Comparison of ENCODE assay signal across 22 cellular contexts in genomic region chr5:53934126-53934856, GRCh38.
DNase-seq lines count a peak whose midpoint lies in the region; ATAC-seq and TF ChIP-seq lines count a peak whose summit lies in the region.
"Had no signal": no experiment of that assay in that cellular context is flagged by ENCODE, and none has a peak within 500 bp of the region (broad histone marks: within the 10 kb centered on the region; RNA-seq: fewer than 3 reads in every experiment).

No MANE protein-coding gene starts in this region.

- no peaks in the 10 kb centered on the region for H3K9me3 ChIP-seq in IMR-90 (ENCODE audit: control insufficient read depth, insufficient read depth, low read length)
- H3K9me3 ChIP-seq: Caco-2, esophagus muscularis mucosa, mucosa of descending colon, tibial artery had no signal

- H3K27ac ChIP-seq in IMR-90 (ENCODE audit: insufficient read depth, low read length) = no peak overlapping the region
- H3K27ac ChIP-seq: esophagus muscularis mucosa, tibial artery had no signal

- H3K4me1 ChIP-seq in IMR-90 (ENCODE audit: control insufficient read depth, insufficient read depth, low read length) = peaks cover 5% of the 10 kb centered on the region
- H3K4me1 ChIP-seq: Caco-2 had no signal

- no peak overlapping the region for H3K9ac ChIP-seq in IMR-90 (ENCODE audit: low read depth, low read length)

- H3K36me3 ChIP-seq in IMR-90 (ENCODE audit: control insufficient read depth, insufficient read depth, low read length) = no peaks in the 10 kb centered on the region
- H3K36me3 ChIP-seq: esophagus muscularis mucosa, tibial artery had no signal

- H3K9me1 ChIP-seq in IMR-90 (ENCODE audit: insufficient read depth, low read length) = no peaks in the 10 kb centered on the region

- H2BK20ac ChIP-seq in IMR-90 (ENCODE audit: low read depth, low read length) = no peak overlapping the region

- DNase-seq in IMR-90 = peak; percentile 75
- peak; percentile 27 for DNase-seq in amniotic epithelial cell (ENCODE audit: low read depth)
- peak; percentile 68 for DNase-seq in fibroblast of peridontal ligament (ENCODE audit: extremely low read depth)
- no peak for DNase-seq in immature natural killer cell
- no peak for DNase-seq in activated T-cell treated with anti-CD3 and anti-CD28 coated beads, Interleukin-2, amount 50 U/mL, for 4 hours
- DNase-seq in mesenteric fat pad (ENCODE audit: low spot score) = no peak
- DNase-seq: activated CD4-positive, alpha-beta T cell treated with anti-CD3 and anti-CD28 coated beads, Interleukin-2, amount 10 ng/mL, durations not matched to agents 7 days and 5 days; Caco-2; effector CD4-positive, alpha-beta T cell; glutamatergic neuron; mucosa of descending colon; NCI-H748 treated with DMSO at 0.1 percent for 48 hours; Right ventricle myocardium superior; stimulated activated CD4-positive, alpha-beta T cell treated with anti-CD3 and anti-CD28 coated beads, Interleukin-4, amount 100 ng/mL, for 1 hour; tibial artery had no signal

- H2BK120ac ChIP-seq in IMR-90 (ENCODE audit: low read depth, low read length) = no peak overlapping the region

- POLR2A ChIA-PET in IMR-90 (lab: Charles Lee; ENCODE audit: unreplicated experiment) = no interaction called here

- WGBS in IMR-90 (ENCODE audit: extremely low coverage in 2 of 2, insufficient read length in 1 of 2), 2 experiments = no CpG with 5 or more reads among the region's 4 CpGs

- no peaks in the 10 kb centered on the region for H3K4me1 Mint-ChIP-seq in immature natural killer cell
- no peaks in the 10 kb centered on the region for H3K4me1 Mint-ChIP-seq in activated T-cell treated with anti-CD3 and anti-CD28 coated beads, Interleukin-2, amount 50 U/mL, for 4 hours (ENCODE audit: low read depth)
- H3K4me1 Mint-ChIP-seq: activated CD4-positive, alpha-beta T cell treated with anti-CD3 and anti-CD28 coated beads, Interleukin-2, amount 10 ng/mL, durations not matched to agents 7 days and 5 days; B cell; central memory CD8-positive, alpha-beta T cell had no signal

- peak overlapping the region; percentile 57; the same call in 1 of the 2 replicates for H3K4me2 ChIP-seq in IMR-90 (ENCODE audit: low read depth, low read length)

- no peak overlapping the region for H3K4me3 Mint-ChIP-seq in immature natural killer cell
- no peak overlapping the region for H3K4me3 Mint-ChIP-seq in activated T-cell treated with anti-CD3 and anti-CD28 coated beads, Interleukin-2, amount 50 U/mL, for 4 hours
- H3K4me3 Mint-ChIP-seq: activated CD4-positive, alpha-beta T cell treated with anti-CD3 and anti-CD28 coated beads, Interleukin-2, amount 10 ng/mL, durations not matched to agents 7 days and 5 days; B cell; central memory CD8-positive, alpha-beta T cell; stimulated activated naive CD8-positive, alpha-beta T cell treated with anti-CD3 and anti-CD28 coated beads, Interleukin-15, Interleukin-2, amounts not matched to agents 100 ng/mL and 50 ng/mL, for 24 hours; T-helper 1 cell treated with Interleukin-12 subunit alpha and Interleukin-12 subunit beta and Interleukin-4 antibody, amounts not matched to agents 30 μg/mL and 1 μg/mL, for 36 hours had no signal

- ATAC-seq in IMR-90 (ENCODE audit: low read depth) (peak; percentile 72), GM21619 (IDR thresholded peaks at IDR 0.05; ENCODE audit: unreplicated experiment) (no peak)
- ATAC-seq in activated T-cell treated with anti-CD3 and anti-CD28 coated beads, Interleukin-2, amount 50 U/mL, for 4 hours = no peak
- ATAC-seq: left lobe of liver, mucosa of descending colon had no signal

- H2AK5ac ChIP-seq in IMR-90 (ENCODE audit: low read depth, low read length) = no peak overlapping the region

- H4K5ac ChIP-seq in IMR-90 (ENCODE audit: low read depth, low read length) = no peak overlapping the region

- no peak overlapping the region for H3K23ac ChIP-seq in IMR-90 (ENCODE audit: low read depth, low read length)

- H2AK9ac ChIP-seq in IMR-90 (replicated peaks; ENCODE audit: low read depth, low read length, poor library complexity) = no peak overlapping the region

- no peak overlapping the region for H4K8ac ChIP-seq in IMR-90 (ENCODE audit: low read depth in 2 of 2, low read length in 2 of 2)

- peaks cover 6 to 15% (median 13%) of the 10 kb centered on the region in 3 donors for H3K36me3 Mint-ChIP-seq in immature natural killer cell
- peaks cover 11% of the 10 kb centered on the region for H3K36me3 Mint-ChIP-seq in activated T-cell treated with anti-CD3 and anti-CD28 coated beads, Interleukin-2, amount 50 U/mL, for 4 hours (ENCODE audit: insufficient read depth)

- no peak overlapping the region for H2AFZ ChIP-seq in IMR-90 (replicated peaks; ENCODE audit: low read length, poor library complexity)

- no TSS peak for BruUV-seq in IMR-90 (replicated peaks; lab: Mats Ljungman, UMichigan)

- H2BK15ac ChIP-seq in IMR-90 (ENCODE audit: low read depth, low read length) = no peak overlapping the region

- H3K79me1 ChIP-seq in IMR-90 (ENCODE audit: low read depth in 1 of 2, low read length in 2 of 2) = no peaks in the 10 kb centered on the region

- H3K27me3 Mint-ChIP-seq in immature natural killer cell (ENCODE audit: low read depth in 3 of 3) = no peaks in the 10 kb centered on the region
- no peaks in the 10 kb centered on the region for H3K27me3 Mint-ChIP-seq in activated T-cell treated with anti-CD3 and anti-CD28 coated beads, Interleukin-2, amount 50 U/mL, for 4 hours (ENCODE audit: low read depth)
- H3K27me3 Mint-ChIP-seq: activated CD4-positive, alpha-beta T cell treated with anti-CD3 and anti-CD28 coated beads, Interleukin-2, amount 10 ng/mL, durations not matched to agents 7 days and 5 days; B cell; central memory CD8-positive, alpha-beta T cell; stimulated activated naive CD8-positive, alpha-beta T cell treated with anti-CD3 and anti-CD28 coated beads, Interleukin-15, Interleukin-2, amounts not matched to agents 100 ng/mL and 50 ng/mL, for 24 hours had no signal

- intact Hi-C loops in IMR-90 (cut with micrococcal nuclease) = loop anchor here (5.0 kb wide), 1 partner anchor 283 kb away; no protein-coding TSS in a partner anchor

- H3K9me3 Mint-ChIP-seq in immature natural killer cell = no peaks in the 10 kb centered on the region
- no peaks in the 10 kb centered on the region for H3K9me3 Mint-ChIP-seq in activated T-cell treated with anti-CD3 and anti-CD28 coated beads, Interleukin-2, amount 50 U/mL, for 4 hours
- H3K9me3 Mint-ChIP-seq: activated CD4-positive, alpha-beta T cell treated with anti-CD3 and anti-CD28 coated beads, Interleukin-2, amount 10 ng/mL, durations not matched to agents 7 days and 5 days; central memory CD8-positive, alpha-beta T cell; stimulated activated naive CD8-positive, alpha-beta T cell treated with anti-CD3 and anti-CD28 coated beads, Interleukin-15, Interleukin-2, amounts not matched to agents 100 ng/mL and 50 ng/mL, for 24 hours; T-helper 1 cell treated with Interleukin-12 subunit alpha and Interleukin-12 subunit beta and Interleukin-4 antibody, amounts not matched to agents 30 μg/mL and 1 μg/mL, for 36 hours had no signal

- H4K20me1 ChIP-seq in IMR-90 (ENCODE audit: insufficient read depth, low read length) = no peaks in the 10 kb centered on the region

- H3K18ac ChIP-seq in IMR-90 (ENCODE audit: low read depth, low read length) = no peak overlapping the region; the same call in 1 of the 2 replicates

- no peak overlapping the region for H3K4me3 ChIP-seq in IMR-90 (ENCODE audit: insufficient read depth, low read depth, low read length)
- H3K4me3 ChIP-seq: esophagus muscularis mucosa, mucosa of descending colon, tibial artery had no signal

- no peak overlapping the region for H4K91ac ChIP-seq in IMR-90 (ENCODE audit: insufficient read depth, low read depth, low read length)

- dilution Hi-C loops in IMR-90 (cut with HindIII; ENCODE audit: low sequenced_read_pairs, unreplicated experiment) = no loop called here

- in situ Hi-C loops in IMR-90 (cut with MboI; ENCODE audit: low sequenced_read_pairs) = no loop called here

- no peak overlapping the region for H3K56ac ChIP-seq in IMR-90 (ENCODE audit: extremely low read depth, insufficient read depth, low read length)

- no peak overlapping the region for H3K14ac ChIP-seq in IMR-90 (replicated peaks; ENCODE audit: low read depth, low read length)

- no peak for TF ChIP-seq RAD21 in IMR-90 (IDR thresholded peaks at IDR 0.05; ENCODE audit: low read length)

- no peak for TF ChIP-seq POLR2A in IMR-90 (IDR thresholded peaks at IDR 0.05; ENCODE audit: low read depth, low read length)

- peak overlapping the region; percentile 5 for H2BK5ac ChIP-seq in IMR-90 (ENCODE audit: low read depth, low read length, poor library complexity, severe bottlenecking)

- TF ChIP-seq CTCF in IMR-90 (conservative IDR thresholded peaks at IDR 0.05; ENCODE audit: low read depth, low read length) = no peak

- H3K4ac ChIP-seq in IMR-90 (ENCODE audit: low read depth, low read length) = no peak overlapping the region

- H3K27ac Mint-ChIP-seq in immature natural killer cell = no peak overlapping the region
- H3K27ac Mint-ChIP-seq: activated CD4-positive, alpha-beta T cell treated with anti-CD3 and anti-CD28 coated beads, Interleukin-2, amount 10 ng/mL, durations not matched to agents 7 days and 5 days; B cell; stimulated activated naive CD8-positive, alpha-beta T cell treated with anti-CD3 and anti-CD28 coated beads, Interleukin-15, Interleukin-2, amounts not matched to agents 100 ng/mL and 50 ng/mL, for 24 hours; T-helper 1 cell treated with Interleukin-12 subunit alpha and Interleukin-12 subunit beta and Interleukin-4 antibody, amounts not matched to agents 30 μg/mL and 1 μg/mL, for 36 hours had no signal

- H3K27me3 ChIP-seq in IMR-90 (ENCODE audit: control insufficient read depth, insufficient read depth, low read length) = no peaks in the 10 kb centered on the region
- H3K27me3 ChIP-seq: esophagus muscularis mucosa, tibial artery had no signal

- CTCF ChIA-PET in IMR-90 (lab: Yijun Ruan, JAX) = interaction anchor here (0.6 to 1.0 kb wide), 3 partner anchors 9 to 874 kb away, joined by 3 to 4 read pairs (median 3); no protein-coding TSS in a partner anchor

TF ChIP-seq in IMR-90, 13 proteins besides CTCF, POLR2A, EP300 and RAD21 (continues in another document):
- TF ChIP-seq MAFK (IDR thresholded peaks at IDR 0.05; ENCODE audit: low read depth, low read length) (no peak), SMC3 (IDR thresholded peaks at IDR 0.05; ENCODE audit: low read depth, low read length) (no peak), NFE2L2 (IDR thresholded peaks at IDR 0.05; ENCODE audit: low read depth, low read length) (no peak), CEBPB (IDR thresholded peaks at IDR 0.05; ENCODE audit: low read depth, low read length) (no peak), RFX5 (IDR thresholded peaks at IDR 0.05; ENCODE audit: low read depth, low read length) (no peak), MXI1 (IDR thresholded peaks at IDR 0.05; ENCODE audit: borderline replicate concordance, low read depth, low read length) (no peak)

Comparison
In these comparisons a context has a peak if more than half of its experiments do, and no peak if none do; other contexts are left out.
1. DNase-seq: peak in IMR-90 (single experiment), amniotic epithelial cell (single experiment) and fibroblast of peridontal ligament (single experiment); none in immature natural killer cell (0 of 3), activated T-cell treated with anti-CD3 and anti-CD28 coated beads, Interleukin-2, amount 50 U/mL, for 4 hours (single experiment) and mesenteric fat pad (single experiment).